1 cellular context compared by ENCODE assay signal in genomic region chr11:62671604-62672528, GRCh38.
TF ChIP-seq lines count a peak whose summit lies in the region.

TSS of gene LBHD1 (minus strand) at chr11:62672267. CDS start at chr11:62670031, 2,236 bp downstream.
A gene with protein sequence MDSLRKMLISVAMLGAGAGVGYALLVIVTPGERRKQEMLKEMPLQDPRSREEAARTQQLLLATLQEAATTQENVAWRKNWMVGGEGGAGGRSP (plus strand): TSS chr11:62671673. CDS start chr11:62671746, 73 bp downstream.

TF ChIP-seq in K562, 482 proteins besides CTCF, POLR2A, EP300 and RAD21 (continued from another document and continues in another):
- TF ChIP-seq IRF9 (tag; IDR thresholded peaks at IDR 0.05) = no peak
- TF ChIP-seq, protein P1, sequence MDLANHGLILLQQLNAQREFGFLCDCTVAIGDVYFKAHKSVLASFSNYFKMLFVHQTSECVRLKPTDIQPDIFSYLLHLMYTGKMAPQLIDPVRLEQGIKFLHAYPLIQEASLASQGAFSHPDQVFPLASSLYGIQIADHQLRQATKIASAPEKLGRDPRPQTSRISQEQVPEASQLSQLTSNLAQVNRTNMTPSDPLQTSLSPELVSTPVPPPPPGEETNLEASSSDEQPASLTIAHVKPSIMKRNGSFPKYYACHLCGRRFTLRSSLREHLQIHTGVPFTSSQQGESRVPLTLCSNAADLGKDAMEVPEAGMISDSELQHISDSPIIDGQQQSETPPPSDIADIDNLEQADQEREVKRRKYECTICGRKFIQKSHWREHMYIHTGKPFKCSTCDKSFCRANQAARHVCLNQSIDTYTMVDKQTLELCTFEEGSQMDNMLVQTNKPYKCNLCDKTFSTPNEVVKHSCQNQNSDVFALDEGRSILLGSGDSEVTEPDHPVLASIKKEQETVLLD (IDR thresholded peaks at IDR 0.05) = 0 out of 2 replicates have a peak, but pooled peaks have one; percentile 7
- TF ChIP-seq RBBP5 (IDR thresholded peaks at IDR 0.05; ENCODE audit: borderline replicate concordance, insufficient read depth, low read length, poor library complexity, severe bottlenecking) = no peak
- TF ChIP-seq, protein P2, sequence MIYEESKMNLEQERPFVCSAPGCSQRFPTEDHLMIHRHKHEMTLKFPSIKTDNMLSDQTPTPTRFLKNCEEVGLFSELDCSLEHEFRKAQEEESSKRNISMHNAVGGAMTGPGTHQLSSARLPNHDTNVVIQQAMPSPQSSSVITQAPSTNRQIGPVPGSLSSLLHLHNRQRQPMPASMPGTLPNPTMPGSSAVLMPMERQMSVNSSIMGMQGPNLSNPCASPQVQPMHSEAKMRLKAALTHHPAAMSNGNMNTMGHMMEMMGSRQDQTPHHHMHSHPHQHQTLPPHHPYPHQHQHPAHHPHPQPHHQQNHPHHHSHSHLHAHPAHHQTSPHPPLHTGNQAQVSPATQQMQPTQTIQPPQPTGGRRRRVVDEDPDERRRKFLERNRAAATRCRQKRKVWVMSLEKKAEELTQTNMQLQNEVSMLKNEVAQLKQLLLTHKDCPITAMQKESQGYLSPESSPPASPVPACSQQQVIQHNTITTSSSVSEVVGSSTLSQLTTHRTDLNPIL (CRISPR knock-in tag; IDR thresholded peaks at IDR 0.05) = no peak
- no peak for TF ChIP-seq PHB2 (IDR thresholded peaks at IDR 0.05; ENCODE audit: low read depth)
- TF ChIP-seq ZNF740 (CRISPR knock-in tag; IDR thresholded peaks at IDR 0.05) = no peak
- no peak for TF ChIP-seq ZNF740 (tag; IDR thresholded peaks at IDR 0.05)
- TF ChIP-seq NR4A1 (CRISPR knock-in tag; IDR thresholded peaks at IDR 0.05) = peak; percentile 75; the same call in 1 of the 2 replicates
- no peak for TF ChIP-seq NR4A1 (tag; IDR thresholded peaks at IDR 0.05)
- peak; percentile 92 for TF ChIP-seq FOXP1 (CRISPR knock-in tag; IDR thresholded peaks at IDR 0.05)
- no peak for TF ChIP-seq MAFF (IDR thresholded peaks at IDR 0.05; ENCODE audit: low read length)
- TF ChIP-seq CHAMP1 (IDR thresholded peaks at IDR 0.05) = no peak
- no peak for TF ChIP-seq ZBTB49 (CRISPR knock-in tag; IDR thresholded peaks at IDR 0.05; ENCODE audit: borderline replicate concordance)
- 0 out of 2 replicates have a peak, but pooled peaks have one; percentile 50 for TF ChIP-seq FOXO4 (CRISPR knock-in tag; IDR thresholded peaks at IDR 0.05)
- peak; percentile 47; the same call in 1 of the 2 replicates for TF ChIP-seq ETV1 (tag; conservative IDR thresholded peaks at IDR 0.05; ENCODE audit: low read depth)
- TF ChIP-seq TCF7 (IDR thresholded peaks at IDR 0.05; ENCODE audit: borderline replicate concordance) = no peak
- no peak for TF ChIP-seq SPI1 (IDR thresholded peaks at IDR 0.05; ENCODE audit: borderline replicate concordance, low read depth, low read length)
- TF ChIP-seq CC2D1A (IDR thresholded peaks at IDR 0.05) = no peak; the same call in 1 of the 2 replicates
- TF ChIP-seq ZSCAN29 (IDR thresholded peaks at IDR 0.05) = 0 out of 2 replicates have a peak, but pooled peaks have one; percentile 12
- TF ChIP-seq ZFP91 (CRISPR knock-in tag; IDR thresholded peaks at IDR 0.05) = 0 out of 2 replicates have a peak, but pooled peaks have one; percentile 42
- no peak for TF ChIP-seq KLF6 (CRISPR knock-in tag; IDR thresholded peaks at IDR 0.05; ENCODE audit: borderline replicate concordance)
- no peak for TF ChIP-seq BRF2 (IDR thresholded peaks at IDR 0.05; ENCODE audit: borderline replicate concordance, insufficient read depth, insufficient read length)
- peak; percentile 10 to 48; a peak in 3 of 4 replicates for TF ChIP-seq FOXK2 (conservative IDR thresholded peaks at IDR 0.05 in 1 of 2, IDR thresholded peaks at IDR 0.05 in 1 of 2; ENCODE audit: low read depth in 2 of 2)
- TF ChIP-seq DDX20 (tag; IDR thresholded peaks at IDR 0.05; ENCODE audit: low read depth) = no peak
- 0 out of 2 replicates have a peak, but pooled peaks have one; percentile 60 for TF ChIP-seq ZC3H8 (IDR thresholded peaks at IDR 0.05)
- TF ChIP-seq, protein P3, sequence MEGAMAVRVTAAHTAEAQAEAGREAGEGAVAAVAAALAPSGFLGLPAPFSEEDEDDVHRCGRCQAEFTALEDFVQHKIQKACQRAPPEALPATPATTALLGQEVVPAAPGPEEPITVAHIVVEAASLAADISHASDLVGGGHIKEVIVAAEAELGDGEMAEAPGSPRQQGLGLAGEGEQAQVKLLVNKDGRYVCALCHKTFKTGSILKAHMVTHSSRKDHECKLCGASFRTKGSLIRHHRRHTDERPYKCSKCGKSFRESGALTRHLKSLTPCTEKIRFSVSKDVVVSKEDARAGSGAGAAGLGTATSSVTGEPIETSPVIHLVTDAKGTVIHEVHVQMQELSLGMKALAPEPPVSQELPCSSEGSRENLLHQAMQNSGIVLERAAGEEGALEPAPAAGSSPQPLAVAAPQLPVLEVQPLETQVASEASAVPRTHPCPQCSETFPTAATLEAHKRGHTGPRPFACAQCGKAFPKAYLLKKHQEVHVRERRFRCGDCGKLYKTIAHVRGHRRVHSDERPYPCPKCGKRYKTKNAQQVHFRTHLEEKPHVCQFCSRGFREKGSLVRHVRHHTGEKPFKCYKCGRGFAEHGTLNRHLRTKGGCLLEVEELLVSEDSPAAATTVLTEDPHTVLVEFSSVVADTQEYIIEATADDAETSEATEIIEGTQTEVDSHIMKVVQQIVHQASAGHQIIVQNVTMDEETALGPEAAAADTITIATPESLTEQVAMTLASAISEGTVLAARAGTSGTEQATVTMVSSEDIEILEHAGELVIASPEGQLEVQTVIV (CRISPR knock-in tag; IDR thresholded peaks at IDR 0.05; ENCODE audit: borderline replicate concordance) = no peak
- peak; percentile 73 for TF ChIP-seq ESRRA (IDR thresholded peaks at IDR 0.05; ENCODE audit: borderline replicate concordance, low read depth)
- no peak for TF ChIP-seq THRA (IDR thresholded peaks at IDR 0.05)
- peak; percentile 64 for TF ChIP-seq HMGN3 (IDR thresholded peaks at IDR 0.05; ENCODE audit: borderline replicate concordance, extremely low read depth, insufficient read length, low read depth, low read length)
- no peak for TF ChIP-seq HSF4 (CRISPR knock-in tag; IDR thresholded peaks at IDR 0.05; ENCODE audit: borderline replicate concordance)
- TF ChIP-seq HMG20A (CRISPR knock-in tag; conservative IDR thresholded peaks at IDR 0.05) = no peak
- 0 out of 2 replicates have a peak, but pooled peaks have one; percentile 5 for TF ChIP-seq TCF3 (CRISPR knock-in tag; IDR thresholded peaks at IDR 0.05)
- peak; percentile 8 for TF ChIP-seq POU5F1 (IDR thresholded peaks at IDR 0.05; ENCODE audit: borderline replicate concordance, low read depth, low read length, partially characterized antibody)
- TF ChIP-seq MAFG (tag; conservative IDR thresholded peaks at IDR 0.05) = no peak
